8 cellular contexts compared by ENCODE assay signal in genomic region chr12:47356129-47356622, GRCh38.
DNase-seq lines count a peak whose midpoint lies in the region; ATAC-seq, FAIRE-seq and TF ChIP-seq lines count a peak whose summit lies in the region.

No MANE protein-coding gene starts in this region.

- H2AFZ ChIP-seq in HepG2 (ENCODE audit: low read length): no peak overlapping the region

- peaks cover 34% of the 10 kb centered on the region for H3K36me3 Mint-ChIP-seq in activated naive CD4-positive, alpha-beta T cell treated with anti-CD3 and anti-CD28 coated beads, Interleukin-2, amount 10 ng/mL, durations not matched to agents 7 days and 5 days
- H3K36me3 Mint-ChIP-seq in stimulated activated memory B cell treated with anti-CD40 and anti-IgM and Interleukin-4, amounts not matched to agents 10 μg/mL and 1 μg/mL and 100 μg/mL, for 72 hours: peaks cover 42% of the 10 kb centered on the region

- H3K4me1 ChIP-seq in right lobe of liver (peaks cover 0 to under 1% (median 0%) of the 10 kb centered on the region in 4 donors), HepG2 (ENCODE audit: insufficient read depth, low read length) (no peaks in the 10 kb centered on the region)

- ATAC-seq in right lobe of liver (peak; percentile 42 to 65 (median 52)), HepG2 (no peak), HG03159 (IDR thresholded peaks at IDR 0.05; ENCODE audit: unreplicated experiment) (peak; percentile 90)
- ATAC-seq in stimulated activated memory B cell treated with anti-CD40 and anti-IgM and Interleukin-4, amounts not matched to agents 10 μg/mL and 1 μg/mL and 100 μg/mL, for 72 hours: peak; percentile 95

- intact Hi-C loops in right lobe of liver (cut with DNase I) (no loop called here), HepG2 (cut with micrococcal nuclease; ENCODE audit: unreplicated experiment) (no loop called here), dorsolateral prefrontal cortex (cut with DNase I) (no loop called here)

- TF ChIP-seq POLR2A in right lobe of liver (IDR thresholded peaks at IDR 0.05): no peak
- TF ChIP-seq POLR2A in HepG2 (IDR thresholded peaks at IDR 0.05; ENCODE audit: insufficient read depth in 1 of 2, low read depth in 2 of 2, low read length in 2 of 2): no peak

- no peak overlapping the region for H3K4me2 ChIP-seq in HepG2 (ENCODE audit: low read depth, low read length)

- H3K9ac ChIP-seq in HepG2 (ENCODE audit: insufficient read depth, low read depth, low read length): no peak overlapping the region

- 40% methylated on average over 3 of the region's 3 CpGs for WGBS in right lobe of liver (ENCODE audit: insufficient coverage, low coverage, low lambda C conversion rate, missing lambda C conversion rate)
- 26% methylated on average over 3 of the region's 3 CpGs for WGBS in HepG2 (ENCODE audit: low lambda C conversion rate)

- FAIRE-seq in HepG2 (lab: Jason Lieb, UNC): no peak

- TF ChIP-seq CTCF in right lobe of liver (IDR thresholded peaks at IDR 0.05) (no peak), HepG2 (CRISPR knock-in tag; IDR thresholded peaks at IDR 0.05) (no peak), dorsolateral prefrontal cortex (IDR thresholded peaks at IDR 0.05 in 54 of 56, conservative IDR thresholded peaks at IDR 0.05 in 2 of 56; ENCODE audit: low read depth in 1 of 56, partially characterized antibody in 56 of 56) (no peak)

- CTCF ChIA-PET in HepG2 (lab: Yijun Ruan, JAX; ENCODE audit: low intra/inter-chr PET ratio, low total read pairs): no interaction called here
- CTCF ChIA-PET in activated naive CD4-positive, alpha-beta T cell treated with anti-CD3 and anti-CD28 coated beads, Interleukin-2, amount 10 ng/mL, durations not matched to agents 7 days and 5 days (lab: Charles Lee): interaction anchor here (2.7 kb wide), 1 partner anchor 41 kb away, joined by 10 read pairs; no protein-coding TSS in a partner anchor

- no peak overlapping the region for H3K4me3 ChIP-seq in right lobe of liver
- H3K4me3 ChIP-seq in HepG2 (replicated peaks in 1 of 3; ENCODE audit: insufficient read depth in 1 of 3, low read depth in 2 of 3, low read length in 3 of 3): no peak overlapping the region
- no peak overlapping the region for H3K4me3 ChIP-seq in dorsolateral prefrontal cortex

- TF ChIP-seq RAD21 in HepG2 (CRISPR knock-in tag; IDR thresholded peaks at IDR 0.05): no peak

- no peak for TF ChIP-seq EP300 in HepG2 (IDR thresholded peaks at IDR 0.05; ENCODE audit: low read depth in 2 of 2, low read length in 2 of 2)
- TF ChIP-seq EP300 in HepG2 (CRISPR knock-in tag; IDR thresholded peaks at IDR 0.05; ENCODE audit: borderline replicate concordance): no peak

- DNase-seq in right lobe of liver (no peak), HepG2 (ENCODE audit: low spot score) (no peak), EL (no peak), GM19238 (ENCODE audit: insufficient read length, low spot score) (no peak), dorsolateral prefrontal cortex (no peak)
- DNase-seq in activated naive CD4-positive, alpha-beta T cell treated with anti-CD3 and anti-CD28 coated beads, Interleukin-2, amount 10 ng/mL, durations not matched to agents 7 days and 5 days: no peak

- H3K27me3 ChIP-seq in right lobe of liver: no peaks in the 10 kb centered on the region
- H3K27me3 ChIP-seq in HepG2 (ENCODE audit: control insufficient read depth in 1 of 2, insufficient read depth in 2 of 2, low read length in 2 of 2): no peaks in the 10 kb centered on the region
- no peaks in the 10 kb centered on the region for H3K27me3 ChIP-seq in dorsolateral prefrontal cortex

- H3K27ac Mint-ChIP-seq in activated naive CD4-positive, alpha-beta T cell treated with anti-CD3 and anti-CD28 coated beads, Interleukin-2, amount 10 ng/mL, durations not matched to agents 7 days and 5 days: peak overlapping the region; percentile 85
- H3K27ac Mint-ChIP-seq in stimulated activated memory B cell treated with anti-CD40 and anti-IgM and Interleukin-4, amounts not matched to agents 10 μg/mL and 1 μg/mL and 100 μg/mL, for 72 hours: peak overlapping the region; percentile 94

- no peaks in the 10 kb centered on the region for H4K20me1 ChIP-seq in HepG2 (ENCODE audit: insufficient read depth, low read length)

- peaks cover 24% of the 10 kb centered on the region for H3K9me3 Mint-ChIP-seq in activated naive CD4-positive, alpha-beta T cell treated with anti-CD3 and anti-CD28 coated beads, Interleukin-2, amount 10 ng/mL, durations not matched to agents 7 days and 5 days
- H3K9me3 Mint-ChIP-seq in stimulated activated memory B cell treated with anti-CD40 and anti-IgM and Interleukin-4, amounts not matched to agents 10 μg/mL and 1 μg/mL and 100 μg/mL, for 72 hours: peaks cover 16% of the 10 kb centered on the region

- H3K27ac ChIP-seq in right lobe of liver (no peak overlapping the region), HepG2 (ENCODE audit: extremely low read length, insufficient read depth, low read length) (no peak overlapping the region), dorsolateral prefrontal cortex (peak overlapping the region in 7 of 59 donors; percentile 14 to 69 (median 54))

- peak overlapping the region; percentile 31 for H3K4me3 Mint-ChIP-seq in activated naive CD4-positive, alpha-beta T cell treated with anti-CD3 and anti-CD28 coated beads, Interleukin-2, amount 10 ng/mL, durations not matched to agents 7 days and 5 days
- H3K4me3 Mint-ChIP-seq in stimulated activated memory B cell treated with anti-CD40 and anti-IgM and Interleukin-4, amounts not matched to agents 10 μg/mL and 1 μg/mL and 100 μg/mL, for 72 hours: peak overlapping the region; percentile 42

- H3K36me3 ChIP-seq in right lobe of liver: no peaks in the 10 kb centered on the region
- H3K36me3 ChIP-seq in HepG2 (replicated peaks in 1 of 2; ENCODE audit: control insufficient read depth in 1 of 2, insufficient read depth in 2 of 2, low read length in 2 of 2): no peaks in the 10 kb centered on the region

- H3K27me3 Mint-ChIP-seq in activated naive CD4-positive, alpha-beta T cell treated with anti-CD3 and anti-CD28 coated beads, Interleukin-2, amount 10 ng/mL, durations not matched to agents 7 days and 5 days: no peaks in the 10 kb centered on the region
- no peaks in the 10 kb centered on the region for H3K27me3 Mint-ChIP-seq in stimulated activated memory B cell treated with anti-CD40 and anti-IgM and Interleukin-4, amounts not matched to agents 10 μg/mL and 1 μg/mL and 100 μg/mL, for 72 hours

- POLR2A ChIA-PET in HepG2 (lab: Yijun Ruan, JAX): no interaction called here

- no peaks in the 10 kb centered on the region for H3K79me2 ChIP-seq in HepG2 (ENCODE audit: insufficient read depth, low read length)

- in situ Hi-C loops in HepG2 (cut with HindIII; ENCODE audit: extremely low pct_ligation_motif_present, low pct_unique_long_range_greater_than_20kb): no loop called here

- peaks cover 73% of the 10 kb centered on the region for H3K4me1 Mint-ChIP-seq in activated naive CD4-positive, alpha-beta T cell treated with anti-CD3 and anti-CD28 coated beads, Interleukin-2, amount 10 ng/mL, durations not matched to agents 7 days and 5 days
- H3K4me1 Mint-ChIP-seq in stimulated activated memory B cell treated with anti-CD40 and anti-IgM and Interleukin-4, amounts not matched to agents 10 μg/mL and 1 μg/mL and 100 μg/mL, for 72 hours: peaks cover 76% of the 10 kb centered on the region

- H3K9me3 ChIP-seq in right lobe of liver (no peaks in the 10 kb centered on the region), HepG2 (ENCODE audit: low read length) (no peaks in the 10 kb centered on the region)

- no TSS peak for BruUV-seq in HepG2 (replicated peaks; lab: Mats Ljungman, UMichigan)

TF ChIP-seq in HepG2, 621 proteins besides CTCF, POLR2A, EP300 and RAD21 (continues in another document):
- no peak for TF ChIP-seq ZNF615 (CRISPR knock-in tag; IDR thresholded peaks at IDR 0.05; ENCODE audit: borderline replicate concordance)
- TF ChIP-seq AKAP8 (CRISPR knock-in tag; IDR thresholded peaks at IDR 0.05): no peak
- TF ChIP-seq UBTF (CRISPR knock-in tag; IDR thresholded peaks at IDR 0.05): no peak
- TF ChIP-seq YEATS2 (CRISPR knock-in tag; IDR thresholded peaks at IDR 0.05; ENCODE audit: borderline replicate concordance): no peak
- no peak for TF ChIP-seq ZNF772 (CRISPR knock-in tag; IDR thresholded peaks at IDR 0.05)
- TF ChIP-seq LBX2 (CRISPR knock-in tag; IDR thresholded peaks at IDR 0.05; ENCODE audit: borderline replicate concordance): no peak
- no peak for TF ChIP-seq TARDBP (CRISPR knock-in tag; IDR thresholded peaks at IDR 0.05)
- TF ChIP-seq ZNF510 (CRISPR knock-in tag; IDR thresholded peaks at IDR 0.05; ENCODE audit: low read depth): no peak
